Comparison of ENCODE assay signal across 8 cellular contexts in the genomic region with DNA sequence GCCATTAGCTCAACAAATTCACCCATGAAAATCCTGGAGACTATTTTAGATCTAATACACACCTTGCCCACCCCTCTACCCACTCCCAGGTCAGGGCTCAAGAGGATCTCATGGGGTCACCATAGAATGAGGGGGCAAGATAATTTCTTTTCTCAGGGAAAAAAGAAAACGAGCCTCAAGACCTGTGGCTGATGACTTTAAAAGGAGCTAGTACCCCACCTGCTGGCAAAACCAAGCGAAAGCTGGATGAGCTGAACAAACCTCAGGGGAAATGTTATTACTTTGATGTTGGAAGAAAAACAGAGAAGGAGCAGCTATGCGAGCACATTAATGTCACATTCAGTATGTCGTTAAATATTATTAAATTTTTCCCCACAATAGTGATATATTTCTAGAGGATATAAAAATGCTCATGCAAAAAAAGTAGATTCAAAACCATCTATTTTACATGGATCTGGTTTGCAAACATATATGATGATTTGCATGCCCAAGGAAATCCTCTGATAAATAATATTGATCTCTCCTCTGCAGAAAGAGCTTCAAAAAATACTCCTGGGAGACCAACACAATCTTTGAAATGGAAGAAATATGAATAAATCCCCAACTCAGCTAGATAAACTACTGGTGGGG. TPM values are rescaled to one million over a fixed set of nuclear protein-coding genes. Genes with fewer than 3 reads are reported as not detected.
DNase-seq lines count a peak whose midpoint lies in the region; ATAC-seq and TF ChIP-seq lines count a peak whose summit lies in the region.

No MANE protein-coding gene starts in this region.

- no peak overlapping the region for H3K27ac ChIP-seq in A673 (ENCODE audit: low read depth, low read length, poor library complexity, severe bottlenecking)
- no peak overlapping the region for H3K27ac ChIP-seq in SU-DHL-6 (ENCODE audit: low read depth, low read length)
- peak overlapping the region; percentile 27 to 81 for H3K27ac ChIP-seq in breast epithelium

- intact Hi-C loops in A673 (cut with micrococcal nuclease; ENCODE audit: unreplicated experiment) (loop anchor here (2.0 to 10.0 kb wide), 6 partner anchors 68 to 810 kb away; no protein-coding TSS in a partner anchor), breast epithelium (cut with DNase I; ENCODE audit: low total_unique reads) (no loop called here)

- no peak overlapping the region for H3K4me2 ChIP-seq in SU-DHL-6 (ENCODE audit: low read depth, low read length, poor library complexity, severe bottlenecking)

- H2AFZ ChIP-seq in SU-DHL-6 (ENCODE audit: low read depth, low read length, severe bottlenecking) = no peak overlapping the region

- TF ChIP-seq POLR2A in breast epithelium (IDR thresholded peaks at IDR 0.05) = no peak

- no peaks in the 10 kb centered on the region for H3K36me3 ChIP-seq in A673 (ENCODE audit: insufficient read depth, low read length, poor library complexity, severe bottlenecking)
- H3K36me3 ChIP-seq in SU-DHL-6 (ENCODE audit: low read length) = no peaks in the 10 kb centered on the region
- no peaks in the 10 kb centered on the region for H3K36me3 ChIP-seq in breast epithelium

- H3K79me2 ChIP-seq in SU-DHL-6 (ENCODE audit: insufficient read depth, low read length) = no peaks in the 10 kb centered on the region

- H3K4me1 ChIP-seq in A673 (ENCODE audit: insufficient read depth, low read length, poor library complexity, severe bottlenecking) (peaks cover 23% of the 10 kb centered on the region), breast epithelium (no peaks in the 10 kb centered on the region)

- no peak overlapping the region for H3K4me3 ChIP-seq in A673 (ENCODE audit: low read depth, low read length, poor library complexity, severe bottlenecking)
- H3K4me3 ChIP-seq in SU-DHL-6 (ENCODE audit: insufficient read depth, low read length, poor library complexity, severe bottlenecking) = no peak overlapping the region
- H3K4me3 ChIP-seq in breast epithelium = no peak overlapping the region

- POLR2A ChIA-PET in A673 (lab: Charles Lee; ENCODE audit: low non-redundant PET) = interaction anchor here (0.6 kb wide), 2 partner anchors 206 to 257 kb away, joined by 3 to 4 read pairs; no protein-coding TSS in a partner anchor

- no peaks in the 10 kb centered on the region for H3K9me3 ChIP-seq in A673 (ENCODE audit: low read depth, low read length, poor library complexity, severe bottlenecking)
- no peaks in the 10 kb centered on the region for H3K9me3 ChIP-seq in SU-DHL-6 (ENCODE audit: insufficient read depth, low read length)
- H3K9me3 ChIP-seq in breast epithelium = no peaks in the 10 kb centered on the region

- H4K20me1 ChIP-seq in SU-DHL-6 (ENCODE audit: low read depth, low read length) = no peaks in the 10 kb centered on the region

- H3K9ac ChIP-seq in SU-DHL-6 (ENCODE audit: low read length) = no peak overlapping the region

- H3K27me3 ChIP-seq in A673 (replicated peaks; ENCODE audit: insufficient read depth, low read depth, low read length, poor library complexity) (no peaks in the 10 kb centered on the region), SU-DHL-6 (ENCODE audit: low read length) (no peaks in the 10 kb centered on the region), breast epithelium (no peaks in the 10 kb centered on the region)

- no peaks in the 10 kb centered on the region for H3K9me2 ChIP-seq in SU-DHL-6 (replicated peaks; ENCODE audit: insufficient read depth, low read length)

- TF ChIP-seq CTCF in A673 (conservative IDR thresholded peaks at IDR 0.05; ENCODE audit: low read depth, low read length) = peak; percentile 80
- TF ChIP-seq CTCF in GM12874 (IDR thresholded peaks at IDR 0.05; ENCODE audit: insufficient read depth, low read depth, low read length) = peak; percentile 63
- TF ChIP-seq CTCF in SU-DHL-6 (IDR thresholded peaks at IDR 0.05; ENCODE audit: insufficient read depth, low read length, poor library complexity, severe bottlenecking) = peak; percentile 34
- TF ChIP-seq CTCF in breast epithelium (IDR thresholded peaks at IDR 0.05) = peak; percentile 27 to 71 (median 61)

- DNase-seq in A673 (ENCODE audit: low spot score) (peak; percentile 80), NCI-H1417 treated with DMSO at 0.1 percent for 48 hours (lab: John Stamatoyannopoulos, UW) (peak; percentile 34), breast epithelium (ENCODE audit: low spot score in 2 of 2) (no peak), kidney glomerular epithelial cell (lab: John Stamatoyannopoulos, UW) (peak; percentile 60)
- peak in 2 of 3 experiments; percentile 2 to 3 for DNase-seq in stimulated activated CD4-positive, alpha-beta T cell treated with anti-CD3 and anti-CD28 coated beads, TNF-alpha, amount 100 ng/mL, for 4 hours (ENCODE audit: low read depth in 3 of 3)

- no peak for ATAC-seq in HG02981 (IDR thresholded peaks at IDR 0.05; ENCODE audit: unreplicated experiment)

- BruUV-seq in A673 (replicated peaks; lab: Mats Ljungman, UMichigan) = no TSS peak

- CTCF ChIA-PET in A673 (lab: Charles Lee) = interaction anchor here (0.5 to 2.1 kb wide), 9 partner anchors 16 to 723 kb away, joined by 3 to 23 read pairs (median 4); a partner anchor contains a TSS

- no peaks in the 10 kb centered on the region for H3F3A ChIP-seq in SU-DHL-6 (ENCODE audit: insufficient read depth)

RNA-seq across cellular contexts. Expression of a gene that starts 37.7 kb away (rescaled TPM):
- total RNA-seq in A673 (2021) = 3.2 and 4.6 TPM in 2 replicates
- total RNA-seq in breast epithelium = 10 to 100 TPM; 21.1 to 36.9 (median 24.9) TPM

Comparison
In these comparisons a context has a peak if more than half of its experiments do, and no peak if none do; other contexts are left out.
1. DNase-seq: peak in A673 (single experiment), NCI-H1417 treated with DMSO at 0.1 percent for 48 hours (single experiment), kidney glomerular epithelial cell (single experiment) and stimulated activated CD4-positive, alpha-beta T cell treated with anti-CD3 and anti-CD28 coated beads, TNF-alpha, amount 100 ng/mL, for 4 hours (2 of 3); none in breast epithelium (0 of 2).
2. H3K27ac ChIP-seq: peak in breast epithelium (2 of 2); none in A673 (single experiment) and SU-DHL-6 (single experiment).
3. Peak in every context shown above with its lines, with median percentiles within 50 percentile points of each other: CTCF ChIP-seq.